Comparison of ENCODE assay signal across 25 cellular contexts in genomic region chr12:124578445-124578844, GRCh38. TPM values are rescaled to one million over a fixed set of nuclear protein-coding genes. Genes with fewer than 3 reads are reported as not detected.
DNase-seq lines count a peak whose midpoint lies in the region; ATAC-seq and TF ChIP-seq lines count a peak whose summit lies in the region.
"Had no signal": no experiment of that assay in that cellular context is flagged by ENCODE, and none has a peak within 500 bp of the region (broad histone marks: within the 10 kb centered on the region; RNA-seq: fewer than 3 reads in every experiment).

No MANE protein-coding gene starts in this region.

- H3K9me3 Mint-ChIP-seq in H9 (peaks cover 0 to 7% of the 10 kb centered on the region in 2 experiments; a peak in 3 of 5 replicates), endodermal cell (peaks cover 15% of the 10 kb centered on the region)
- H3K9me3 Mint-ChIP-seq: activated naive CD8-positive, alpha-beta T cell treated with anti-CD3 and anti-CD28 coated beads, Interleukin-2, amount 50 U/mL, for 24 hours; activated T-cell treated with anti-CD3 and anti-CD28 coated beads, Interleukin-2, amount 50 U/mL, for 24 hours had no signal

- TF ChIP-seq POLR2A in thyroid gland (IDR thresholded peaks at IDR 0.05), result no peak

- no peak overlapping the region for H3K9ac ChIP-seq in H9 (ENCODE audit: extremely low read depth, insufficient read length, low read length)
- H3K9ac ChIP-seq in endodermal cell (ENCODE audit: extremely low read depth, low read length, poor library complexity, severe bottlenecking), result no peak overlapping the region
- no peak overlapping the region for H3K9ac ChIP-seq in neuronal stem cell (ENCODE audit: low read depth, low read length, poor library complexity)

- no peaks in the 10 kb centered on the region for H3K79me2 ChIP-seq in H9 (ENCODE audit: insufficient read depth, low read length)

- H3K14ac ChIP-seq in H9 (ENCODE audit: insufficient read depth, low read length) (no peak overlapping the region), neuronal stem cell (ENCODE audit: low read length) (no peak overlapping the region)

- H3K27me3 ChIP-seq in H9 (ENCODE audit: insufficient read depth, low read length), result no peaks in the 10 kb centered on the region
- no peaks in the 10 kb centered on the region for H3K27me3 ChIP-seq in RWPE2 (ENCODE audit: insufficient read depth, poor library complexity, severe bottlenecking)
- no peaks in the 10 kb centered on the region for H3K27me3 ChIP-seq in endodermal cell (ENCODE audit: control insufficient read depth, insufficient read depth, low read length, poor library complexity, severe bottlenecking)
- no peaks in the 10 kb centered on the region for H3K27me3 ChIP-seq in neuronal stem cell (ENCODE audit: control insufficient read depth in 3 of 3, insufficient read depth in 3 of 3, low read depth in 1 of 3, low read length in 3 of 3)
- no peaks in the 10 kb centered on the region for H3K27me3 ChIP-seq in thyroid gland
- H3K27me3 ChIP-seq: dorsolateral prefrontal cortex, pancreas, SJSA1 had no signal

- H3K4me3 Mint-ChIP-seq in H9, result no peak overlapping the region
- no peak overlapping the region for H3K4me3 Mint-ChIP-seq in endodermal cell
- H3K4me3 Mint-ChIP-seq: activated B cell treated with CpG ODN at 0.5 μM for 24 hours; activated CD4-positive, alpha-beta T cell treated with anti-CD3 and anti-CD28 coated beads, Interleukin-2, amount 10 ng/mL, durations not matched to agents 7 days and 5 days; activated naive CD8-positive, alpha-beta T cell treated with anti-CD3 and anti-CD28 coated beads, Interleukin-2, amount 50 U/mL, for 24 hours; activated T-cell treated with anti-CD3 and anti-CD28 coated beads, Interleukin-2, amount 50 U/mL, for 24 hours; central memory CD8-positive, alpha-beta T cell; memory B cell had no signal

- H3K9me3 ChIP-seq in H9 (ENCODE audit: control insufficient read depth, low read depth, low read length), result no peaks in the 10 kb centered on the region
- H3K9me3 ChIP-seq in RWPE2 (ENCODE audit: severe bottlenecking), result no peaks in the 10 kb centered on the region
- H3K9me3 ChIP-seq in endodermal cell (ENCODE audit: control insufficient read depth, low read length), result no peaks in the 10 kb centered on the region
- H3K9me3 ChIP-seq in neuronal stem cell (replicated peaks in 1 of 2; ENCODE audit: control insufficient read depth in 2 of 2, insufficient read depth in 1 of 2, low read depth in 1 of 2, low read length in 2 of 2), result peaks cover 7 to 12% of the 10 kb centered on the region in 2 donors
- no peaks in the 10 kb centered on the region for H3K9me3 ChIP-seq in thyroid gland
- H3K9me3 ChIP-seq: pancreas, SJSA1 had no signal

- no peak overlapping the region for H2BK20ac ChIP-seq in H9 (ENCODE audit: low read depth, low read length, poor library complexity, severe bottlenecking)

- H3K36me3 ChIP-seq in RWPE2 (ENCODE audit: low read depth) (no peaks in the 10 kb centered on the region), endodermal cell (ENCODE audit: control insufficient read depth, insufficient read depth, low read length) (no peaks in the 10 kb centered on the region), neuronal stem cell (replicated peaks in 1 of 2; ENCODE audit: control insufficient read depth in 2 of 2, insufficient read depth in 2 of 2, low read length in 2 of 2) (no peaks in the 10 kb centered on the region), thyroid gland (no peaks in the 10 kb centered on the region)
- H3K36me3 ChIP-seq: pancreas, SJSA1 had no signal

- no peak overlapping the region for H3K27ac Mint-ChIP-seq in H9
- no peak overlapping the region for H3K27ac Mint-ChIP-seq in endodermal cell
- H3K27ac Mint-ChIP-seq: activated CD4-positive, alpha-beta T cell treated with anti-CD3 and anti-CD28 coated beads, Interleukin-2, amount 10 ng/mL, durations not matched to agents 7 days and 5 days; activated naive CD8-positive, alpha-beta T cell treated with anti-CD3 and anti-CD28 coated beads, Interleukin-2, amount 50 U/mL, for 24 hours; activated T-cell treated with anti-CD3 and anti-CD28 coated beads, Interleukin-2, amount 50 U/mL, for 24 hours; memory B cell had no signal

- 0 out of 3 replicates have a peak, but pooled peaks have one; percentile 19 for ATAC-seq in RWPE2 (ENCODE audit: low read depth)
- ATAC-seq in HG03039 (IDR thresholded peaks at IDR 0.05; ENCODE audit: unreplicated experiment), result no peak
- no peak for ATAC-seq in HG02798 (IDR thresholded peaks at IDR 0.05; ENCODE audit: poor library complexity, unreplicated experiment)
- ATAC-seq: activated naive CD8-positive, alpha-beta T cell treated with anti-CD3 and anti-CD28 coated beads, Interleukin-2, amount 50 U/mL, for 24 hours; left cardiac atrium; pancreas had no signal

- no peak overlapping the region for H3K27ac ChIP-seq in H9 (ENCODE audit: insufficient read length, low read depth, low read length)
- peak overlapping the region; percentile 43 for H3K27ac ChIP-seq in RWPE2 (ENCODE audit: poor library complexity, severe bottlenecking)
- no peak overlapping the region for H3K27ac ChIP-seq in endodermal cell (ENCODE audit: low read depth, low read length)
- no peak overlapping the region for H3K27ac ChIP-seq in neuronal stem cell (replicated peaks; ENCODE audit: low read length)
- no peak overlapping the region for H3K27ac ChIP-seq in thyroid gland
- H3K27ac ChIP-seq: dorsolateral prefrontal cortex, pancreas, SJSA1 had no signal

- no peak overlapping the region for H4K91ac ChIP-seq in H9 (ENCODE audit: insufficient read length, low read depth, low read length)
- H4K91ac ChIP-seq in neuronal stem cell (ENCODE audit: low read depth, low read length, poor library complexity), result no peak overlapping the region

- H3K23ac ChIP-seq in H9 (ENCODE audit: insufficient read length, low read depth, low read length) (no peak overlapping the region), neuronal stem cell (ENCODE audit: low read depth, low read length, poor library complexity) (no peak overlapping the region)

- no peak overlapping the region for H2AK5ac ChIP-seq in H9 (ENCODE audit: insufficient read length, low read length)
- peak overlapping the region; percentile 41 for H2AK5ac ChIP-seq in neuronal stem cell (ENCODE audit: low read depth, low read length)

- no peak overlapping the region for H2BK5ac ChIP-seq in H9 (ENCODE audit: insufficient read length, low read length)
- H2BK5ac ChIP-seq in neuronal stem cell (ENCODE audit: low read length), result no peak overlapping the region

- no peak overlapping the region for H2BK12ac ChIP-seq in H9 (ENCODE audit: insufficient read length, low read depth, low read length)
- no peak overlapping the region for H2BK12ac ChIP-seq in neuronal stem cell (ENCODE audit: low read length)

- intact Hi-C loops in thyroid gland (cut with DNase I), result no loop called here

- H3K56ac ChIP-seq in H9 (ENCODE audit: insufficient read length, low read depth, low read length), result no peak overlapping the region

- H2AFZ ChIP-seq in H9 (ENCODE audit: low read length), result no peak overlapping the region
- H2AFZ ChIP-seq in neuronal stem cell (ENCODE audit: low read length), result no peak overlapping the region

- H3K18ac ChIP-seq in H9 (ENCODE audit: insufficient read length, low read depth, low read length) (no peak overlapping the region), neuronal stem cell (ENCODE audit: low read length) (peak overlapping the region; percentile 61)

- H3K27me3 Mint-ChIP-seq in H9 (ENCODE audit: low read depth) (peaks cover 12% of the 10 kb centered on the region; the same call in 1 of the 2 replicates), endodermal cell (ENCODE audit: insufficient read depth) (no peaks in the 10 kb centered on the region)
- H3K27me3 Mint-ChIP-seq: activated naive CD8-positive, alpha-beta T cell treated with anti-CD3 and anti-CD28 coated beads, Interleukin-2, amount 50 U/mL, for 24 hours; activated T-cell treated with anti-CD3 and anti-CD28 coated beads, Interleukin-2, amount 50 U/mL, for 24 hours had no signal

- H3T11ph ChIP-seq in H9 (ENCODE audit: low read length), result no peak overlapping the region

- H2BK120ac ChIP-seq in H9 (ENCODE audit: low read depth, low read length, poor library complexity, severe bottlenecking) (no peak overlapping the region), neuronal stem cell (ENCODE audit: low read depth, low read length) (no peak overlapping the region)

- H3K36me3 Mint-ChIP-seq in H9 (ENCODE audit: insufficient read depth in 1 of 3, low read depth in 3 of 3) (peaks cover 3 to 12% (median 9%) of the 10 kb centered on the region in 3 experiments; a peak in 5 of 7 replicates), endodermal cell (ENCODE audit: low read depth) (no peaks in the 10 kb centered on the region)

- H3K4me1 Mint-ChIP-seq in H9, result peaks cover 11 to 18% of the 10 kb centered on the region in 2 experiments
- H3K4me1 Mint-ChIP-seq in endodermal cell, result peaks cover 10% of the 10 kb centered on the region
- H3K4me1 Mint-ChIP-seq: activated B cell treated with CpG ODN at 0.5 μM for 24 hours; activated CD4-positive, alpha-beta T cell treated with anti-CD3 and anti-CD28 coated beads, Interleukin-2, amount 10 ng/mL, durations not matched to agents 7 days and 5 days; activated naive CD8-positive, alpha-beta T cell treated with anti-CD3 and anti-CD28 coated beads, Interleukin-2, amount 50 U/mL, for 24 hours; central memory CD8-positive, alpha-beta T cell; memory B cell had no signal

- H3K4me3 ChIP-seq in RWPE2 (ENCODE audit: severe bottlenecking) (no peak overlapping the region), endodermal cell (ENCODE audit: low read length) (no peak overlapping the region), neuronal stem cell (ENCODE audit: low read length in 2 of 2) (no peak overlapping the region), thyroid gland (replicated peaks in 1 of 3) (no peak overlapping the region)
- H3K4me3 ChIP-seq: dorsolateral prefrontal cortex, pancreas, SJSA1 had no signal

- no CpG with 5 or more reads among the region's 8 CpGs for WGBS in H9 (ENCODE audit: extremely low coverage, insufficient read length, low lambda C conversion rate)
- 85 to 91% methylated on average over 4 to 8 of the region's 8 CpGs for WGBS in endodermal cell (ENCODE audit: insufficient coverage in 1 of 2, insufficient read length in 1 of 2), 2 experiments
- WGBS in neuronal stem cell (ENCODE audit: extremely low coverage in 2 of 2, insufficient read length in 2 of 2, insufficient replicate concordance in 1 of 2), 2 donors, result no CpG with 5 or more reads among the region's 8 CpGs
- 91 to 93% methylated on average over 8 of the region's 8 CpGs for WGBS in thyroid gland, 2 donors

- H4K5ac ChIP-seq in H9 (ENCODE audit: insufficient read length, low read depth, low read length), result no peak overlapping the region

- no peak for DNase-seq in H9
- DNase-seq in RWPE2 (ENCODE audit: low spot score), result no peak
- DNase-seq in endodermal cell, result peak; percentile 72
- no peak for DNase-seq in neuronal stem cell (ENCODE audit: low spot score)
- no peak for DNase-seq in thyroid gland
- no peak for DNase-seq in hippocampal formation (lab: John Stamatoyannopoulos, UW)
- DNase-seq: activated B cell treated with CpG ODN at 0.5 μM for 24 hours; activated CD4-positive, alpha-beta T cell treated with anti-CD3 and anti-CD28 coated beads, Interleukin-2, amount 10 ng/mL, durations not matched to agents 7 days and 5 days; activated gamma-delta T cell treated with Interleukin-2 at 50 U/mL for 16 hours; activated naive CD8-positive, alpha-beta T cell treated with anti-CD3 and anti-CD28 coated beads, Interleukin-2, amount 50 U/mL, for 24 hours; activated T-cell treated with anti-CD3 and anti-CD28 coated beads, Interleukin-2, amount 50 U/mL, for 24 hours; dorsolateral prefrontal cortex; hypothalamus; left cardiac atrium; NCI-H146; NCI-H446; retina; small intestine; stimulated activated naive CD4-positive, alpha-beta T cell had no signal

- H3K4ac ChIP-seq in H9 (ENCODE audit: low read depth, low read length) (no peak overlapping the region), neuronal stem cell (ENCODE audit: low read length) (no peak overlapping the region)

- no peaks in the 10 kb centered on the region for H4K20me1 ChIP-seq in H9 (ENCODE audit: control insufficient read depth, insufficient read depth, insufficient read length)

- H3K4me1 ChIP-seq in H9 (ENCODE audit: insufficient read depth, low read length) (no peaks in the 10 kb centered on the region), RWPE2 (ENCODE audit: insufficient read depth, poor library complexity, severe bottlenecking) (peaks cover 25% of the 10 kb centered on the region), endodermal cell (ENCODE audit: control insufficient read depth, insufficient read depth, low read length) (peaks cover 5% of the 10 kb centered on the region), neuronal stem cell (ENCODE audit: control insufficient read depth in 2 of 2, insufficient read depth in 1 of 2, low read depth in 1 of 2, low read length in 2 of 2) (peaks cover 8 to 10% of the 10 kb centered on the region in 2 donors), thyroid gland (peaks cover 0 to 9% of the 10 kb centered on the region in 2 donors)
- H3K4me1 ChIP-seq: pancreas had no signal

- peak; percentile 42; the same call in 2 of the 3 replicates for TF ChIP-seq CTCF in H9 (conservative IDR thresholded peaks at IDR 0.05)
- TF ChIP-seq CTCF in RWPE2 (IDR thresholded peaks at IDR 0.05; ENCODE audit: poor library complexity, severe bottlenecking), result peak; percentile 59
- TF ChIP-seq CTCF in endodermal cell (conservative IDR thresholded peaks at IDR 0.05), result peak; percentile 46
- no peak for TF ChIP-seq CTCF in thyroid gland (IDR thresholded peaks at IDR 0.05)

- H4K8ac ChIP-seq in H9 (replicated peaks; ENCODE audit: insufficient read length, low read depth, low read length), result no peak overlapping the region
- no peak overlapping the region for H4K8ac ChIP-seq in neuronal stem cell (ENCODE audit: low read depth, low read length)

- no peaks in the 10 kb centered on the region for H3K23me2 ChIP-seq in H9 (ENCODE audit: insufficient read length, low read depth, low read length, poor library complexity, severe bottlenecking)

- no peak overlapping the region for H2BK15ac ChIP-seq in H9 (ENCODE audit: low read depth, low read length)
- no peak overlapping the region for H2BK15ac ChIP-seq in neuronal stem cell (ENCODE audit: low read length)

- H3K4me2 ChIP-seq in H9 (ENCODE audit: insufficient read depth, insufficient read length, low read length), result no peak overlapping the region
- no peak overlapping the region for H3K4me2 ChIP-seq in neuronal stem cell (ENCODE audit: insufficient read depth, low read length, poor library complexity, severe bottlenecking)

- H3K79me1 ChIP-seq in H9 (ENCODE audit: insufficient read depth, low read depth, low read length, poor library complexity, severe bottlenecking) (no peaks in the 10 kb centered on the region), neuronal stem cell (ENCODE audit: low read depth, low read length) (no peaks in the 10 kb centered on the region)

RNA-seq across cellular contexts. Expression of gene NCOR2, which starts 11.0 kb away (rescaled TPM):
- total RNA-seq in H9 (2021) (220 and 226 TPM in 2 replicates), endodermal cell (100 to 1,000 TPM; 185 to 207 TPM), thyroid gland (100 to 1,000 TPM in 2 of 4 donors, 10 to 100 TPM in 2; 45.3 to 178 (median 99.9) TPM)
- polyA plus RNA-seq in endodermal cell (2013, experiment 1 of 2), result 112 TPM
- polyA plus RNA-seq in endodermal cell (2013, experiment 2 of 2), result 110 TPM
- polyA plus RNA-seq in neuronal stem cell (2013, experiment 1 of 2), result 80.7 TPM
- polyA plus RNA-seq in neuronal stem cell (2013, experiment 2 of 2), result 80.2 TPM

Comparison
In these comparisons a context has a peak if more than half of its experiments do, and no peak if none do; other contexts are left out.
1. CTCF ChIP-seq: peak in H9 (single experiment), RWPE2 (single experiment) and endodermal cell (single experiment); none in thyroid gland (0 of 6).